24 cellular contexts compared by ENCODE assay signal in the genomic region with DNA sequence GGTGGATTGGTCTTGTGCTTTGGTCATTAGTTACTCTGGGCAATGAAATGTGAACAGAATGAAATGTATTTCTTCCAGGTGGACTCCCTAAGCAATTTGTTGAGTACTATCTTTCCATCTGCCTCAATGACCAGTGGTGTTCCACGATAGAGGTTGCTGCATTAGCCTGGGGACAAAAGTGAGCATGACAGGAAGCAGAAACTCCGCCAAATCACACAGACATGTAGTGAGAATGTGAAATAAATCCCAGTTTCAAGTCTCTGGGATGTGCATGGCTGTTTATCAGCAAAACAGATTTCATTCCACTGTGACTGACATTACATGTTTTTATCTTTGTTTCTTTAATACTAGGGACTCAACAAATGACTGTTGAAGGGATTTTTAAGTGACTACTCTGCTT.
"Had no signal": no experiment of that assay in that cellular context is flagged by ENCODE, and none has a peak within 500 bp of the region (broad histone marks: within the 10 kb centered on the region; RNA-seq: fewer than 3 reads in every experiment).

No MANE protein-coding gene starts in this region.

- H3K9me3 ChIP-seq: left ventricle myocardium inferior, stomach, suprapubic skin, transverse colon had no signal

- FAIRE-seq: frontal cortex, small intestine had no signal

- H2AFZ ChIP-seq: hepatocyte had no signal

- H3K4me2 ChIP-seq: hepatocyte had no signal

- H3K27ac Mint-ChIP-seq: activated naive CD8-positive, alpha-beta T cell treated with anti-CD3 and anti-CD28 coated beads, Interleukin-2, amount 10 ng/mL, durations not matched to agents 7 days and 5 days; immature natural killer cell; nephron; stimulated activated memory B cell treated with anti-CD40 and anti-IgM and Interleukin-4, amounts not matched to agents 10 μg/mL and 1 μg/mL and 100 μg/mL, for 72 hours; T-helper 17 cell had no signal

- H3K4me1 ChIP-seq: left ventricle myocardium inferior, stomach, suprapubic skin, transverse colon had no signal

- H3K4me3 ChIP-seq: hepatocyte, left ventricle myocardium inferior, stomach, suprapubic skin, transverse colon had no signal

- H3K27ac ChIP-seq: hepatocyte, left ventricle myocardium inferior, stomach, suprapubic skin, transverse colon had no signal

- H3K79me2 ChIP-seq: hepatocyte had no signal

- H3K27me3 ChIP-seq: hepatocyte, stomach, suprapubic skin, transverse colon had no signal

- H3K36me3 Mint-ChIP-seq: activated naive CD8-positive, alpha-beta T cell treated with anti-CD3 and anti-CD28 coated beads, Interleukin-2, amount 10 ng/mL, durations not matched to agents 7 days and 5 days; immature natural killer cell; stimulated activated memory B cell treated with anti-CD40 and anti-IgM and Interleukin-4, amounts not matched to agents 10 μg/mL and 1 μg/mL and 100 μg/mL, for 72 hours had no signal

- H3K36me3 ChIP-seq: left ventricle myocardium inferior, stomach, suprapubic skin, transverse colon had no signal

- H3K9me3 Mint-ChIP-seq: activated naive CD8-positive, alpha-beta T cell treated with anti-CD3 and anti-CD28 coated beads, Interleukin-2, amount 10 ng/mL, durations not matched to agents 7 days and 5 days; nephron; stimulated activated memory B cell treated with anti-CD40 and anti-IgM and Interleukin-4, amounts not matched to agents 10 μg/mL and 1 μg/mL and 100 μg/mL, for 72 hours had no signal

- ATAC-seq: esophagus mucosa; sciatic nerve; stimulated activated memory B cell treated with anti-CD40 and anti-IgM and Interleukin-4, amounts not matched to agents 10 μg/mL and 1 μg/mL and 100 μg/mL, for 72 hours; T-helper 17 cell had no signal

- DNase-seq: activated CD4-positive, alpha-beta T cell treated with anti-CD3 and anti-CD28 coated beads for 4 hours; activated CD4-positive, alpha-beta T cell treated with anti-CD3 and anti-CD28 coated beads, Interleukin-2, amount 50 U/mL, for 48 hours; activated CD4-positive, CD25-positive, alpha-beta regulatory T cell; activated naive CD4-positive, alpha-beta T cell treated with Interleukin-2 at 50 U/mL for 16 hours; activated naive CD8-positive, alpha-beta T cell treated with anti-CD3 and anti-CD28 coated beads, Interleukin-2, amount 10 ng/mL, durations not matched to agents 7 days and 5 days; activated T-cell treated with anti-CD3 and anti-CD28 coated beads, Interleukin-2, amount 50 U/mL, for 48 hours; amniotic stem cell; effector CD8-positive, alpha-beta T cell; glutamatergic neuron; immature natural killer cell; kidney glomerular epithelial cell; left ventricle myocardium inferior; small intestine; stimulated activated CD4-positive, alpha-beta T cell treated with anti-CD3 and anti-CD28 coated beads, Interleukin-15, amount 100 ng/mL, for 24 hours; stomach; T-helper 17 cell; transverse colon had no signal
